Comparison of ENCODE assay signal across 25 cellular contexts in genomic region chr3:100128565-100128964, GRCh38.
"Had no signal": no experiment of that assay in that cellular context is flagged by ENCODE, and none has a peak within 500 bp of the region (broad histone marks: within the 10 kb centered on the region; RNA-seq: fewer than 3 reads in every experiment).

No MANE protein-coding gene starts in this region.

- H3K36me3 Mint-ChIP-seq: mesothelial cell of epicardium, naive B cell had no signal

- H3K9me3 Mint-ChIP-seq: dendritic cell treated with granulocyte-macrophage colony-stimulating factor and Interleukin-4, amounts not matched to agents 40 ng/mL and 50 ng/mL, for 4 days; effector memory CD8-positive, alpha-beta T cell; endodermal cell; mesothelial cell of epicardium; naive B cell had no signal

- H3K4me3 ChIP-seq: colonic mucosa, esophagus squamous epithelium, gastrocnemius medialis, heart right ventricle, lower lobe of right lung, mucosa of descending colon had no signal

- H3K9me3 ChIP-seq: colonic mucosa, esophagus squamous epithelium, gastrocnemius medialis, heart right ventricle, lower lobe of right lung, mucosa of descending colon had no signal

- H3K4me3 Mint-ChIP-seq: dendritic cell treated with granulocyte-macrophage colony-stimulating factor and Interleukin-4, amounts not matched to agents 40 ng/mL and 50 ng/mL, for 4 days; effector memory CD8-positive, alpha-beta T cell; endodermal cell; mesothelial cell of epicardium had no signal

- ATAC-seq: effector memory CD8-positive, alpha-beta T cell; esophagus mucosa; gastrocnemius medialis; left colon; left lobe of liver; left ventricle myocardium superior; lower lobe of right lung; mucosa of descending colon had no signal

- H3K36me3 ChIP-seq: colonic mucosa, esophagus squamous epithelium, gastrocnemius medialis, heart right ventricle, lower lobe of right lung had no signal

- H3K27me3 Mint-ChIP-seq: dendritic cell treated with granulocyte-macrophage colony-stimulating factor and Interleukin-4, amounts not matched to agents 40 ng/mL and 50 ng/mL, for 4 days; effector memory CD8-positive, alpha-beta T cell; naive B cell had no signal

- H3K27me3 ChIP-seq: colonic mucosa, esophagus squamous epithelium, gastrocnemius medialis, heart right ventricle had no signal

- H3K4me1 ChIP-seq: colonic mucosa had no signal

- H3K27ac ChIP-seq: colonic mucosa, epithelial cell of prostate, esophagus squamous epithelium, lower lobe of right lung had no signal

- H3K27ac Mint-ChIP-seq: dendritic cell treated with granulocyte-macrophage colony-stimulating factor and Interleukin-4, amounts not matched to agents 40 ng/mL and 50 ng/mL, for 4 days; effector memory CD8-positive, alpha-beta T cell; endodermal cell; mesothelial cell of epicardium; naive B cell had no signal

- DNase-seq: colonic mucosa; cortex of kidney; effector CD8-positive, alpha-beta T cell; effector memory CD8-positive, alpha-beta T cell; endodermal cell; erythroblast; esophagus squamous epithelium; foreskin fibroblast; foreskin melanocyte; gastrocnemius medialis; glutamatergic neuron; head of caudate nucleus; heart right ventricle; hippocampal formation; left colon; left ventricle myocardium superior; lower lobe of right lung; mesenchymal stem cell; mucosa of descending colon; naive B cell had no signal
